Comparison of ENCODE assay signal across 8 cellular contexts in genomic region chrX:154478728-154479622, GRCh38. TPM values are rescaled to one million over a fixed set of nuclear protein-coding genes. Genes with fewer than 3 reads are reported as not detected.
A peak's percentile ranks its signal among the peaks of the same experiment; 100 is the strongest.
DNase-seq lines count a peak whose midpoint lies in the region; ATAC-seq and TF ChIP-seq lines count a peak whose summit lies in the region.

LAGE3 (minus strand) TSS chrX:154479281; CDS start chrX:154478915, 366 bp downstream.

- peak; percentile 53 for DNase-seq in BJ (ENCODE audit: low read depth)
- DNase-seq in NCI-H526 (lab: John Stamatoyannopoulos, UW), result peak; percentile 89 to 98
- DNase-seq in activated CD4-positive, alpha-beta T cell treated with anti-CD3 and anti-CD28 coated beads, Interleukin-2, amount 50 U/mL, for 24 hours (ENCODE audit: low read depth in 1 of 2, low spot score in 1 of 2), result peak; percentile 87 to 88
- DNase-seq in right lobe of liver, result peak; percentile 94 to 95 (median 94)
- peak; percentile 92 for DNase-seq in stimulated activated CD4-positive, alpha-beta T cell treated with anti-CD3 and anti-CD28 coated beads, Interleukin-4, amount 100 ng/mL, for 24 hours

- TF ChIP-seq POLR2A in right lobe of liver (IDR thresholded peaks at IDR 0.05), result peak; percentile 56

- TF ChIP-seq CTCF in BJ (IDR thresholded peaks at IDR 0.05; ENCODE audit: insufficient read depth, low read depth, low read length) (no peak), right lobe of liver (IDR thresholded peaks at IDR 0.05) (no peak)

- H3K27me3 ChIP-seq in BJ (ENCODE audit: control insufficient read depth, insufficient read depth, low read length) (no peaks in the 10 kb centered on the region), right lobe of liver (no peaks in the 10 kb centered on the region)

- peak; percentile 85 for ATAC-seq in GM19324 (IDR thresholded peaks at IDR 0.05; ENCODE audit: low FRiP score, unreplicated experiment)
- ATAC-seq in HG03460 (IDR thresholded peaks at IDR 0.05; ENCODE audit: unreplicated experiment), result peak; percentile 87
- ATAC-seq in right lobe of liver, result peak; percentile 95 to 98 (median 96)

- no peaks in the 10 kb centered on the region for H3K27me3 Mint-ChIP-seq in dendritic cell treated with granulocyte-macrophage colony-stimulating factor and Interleukin-4, amounts not matched to agents 40 ng/mL and 50 ng/mL, for 4 days

- H3K9me3 Mint-ChIP-seq in dendritic cell treated with granulocyte-macrophage colony-stimulating factor and Interleukin-4, amounts not matched to agents 40 ng/mL and 50 ng/mL, for 4 days, result no peaks in the 10 kb centered on the region

- POLR2A ChIA-PET in BJ (lab: Charles Lee), result no interaction called here

- H3K4me3 ChIP-seq in BJ (ENCODE audit: low read depth, low read length) (peak within 1 kb of the TSS; percentile 43), right lobe of liver (peak within 1 kb of the TSS; percentile 36 to 51 (median 37))

- H3K4me3 Mint-ChIP-seq in dendritic cell treated with granulocyte-macrophage colony-stimulating factor and Interleukin-4, amounts not matched to agents 40 ng/mL and 50 ng/mL, for 4 days, result peak within 1 kb of the TSS; percentile 78

- peaks cover 28% of the 10 kb centered on the region for H3K36me3 Mint-ChIP-seq in dendritic cell treated with granulocyte-macrophage colony-stimulating factor and Interleukin-4, amounts not matched to agents 40 ng/mL and 50 ng/mL, for 4 days (ENCODE audit: low read depth)

- H3K27ac Mint-ChIP-seq in dendritic cell treated with granulocyte-macrophage colony-stimulating factor and Interleukin-4, amounts not matched to agents 40 ng/mL and 50 ng/mL, for 4 days, result peak within 1 kb of the TSS; percentile 89

- H3K36me3 ChIP-seq in BJ (ENCODE audit: control insufficient read depth, insufficient read depth, low read length), result peaks cover 2% of the 10 kb centered on the region; the same call in 1 of the 2 replicates
- H3K36me3 ChIP-seq in right lobe of liver, result no peaks in the 10 kb centered on the region

- CTCF ChIA-PET in BJ (lab: Yijun Ruan, JAX), result no interaction called here

- WGBS in right lobe of liver (ENCODE audit: insufficient coverage, low coverage, low lambda C conversion rate, missing lambda C conversion rate), result 39% methylated on average over 29 of the region's 85 CpGs

- H3K9me3 ChIP-seq in right lobe of liver, result no peaks in the 10 kb centered on the region

- intact Hi-C loops in dendritic cell treated with granulocyte-macrophage colony-stimulating factor and Interleukin-4, amounts not matched to agents 40 ng/mL and 50 ng/mL, for 4 days (cut with micrococcal nuclease), result no loop called here
- intact Hi-C loops in right lobe of liver (cut with DNase I), result no loop called here

- H3K4me1 Mint-ChIP-seq in dendritic cell treated with granulocyte-macrophage colony-stimulating factor and Interleukin-4, amounts not matched to agents 40 ng/mL and 50 ng/mL, for 4 days (ENCODE audit: low read depth), result peaks cover 19% of the 10 kb centered on the region

- H3K27ac ChIP-seq in right lobe of liver, result peak within 1 kb of the TSS; percentile 57 to 73 (median 72)

- no peaks in the 10 kb centered on the region for H3K4me1 ChIP-seq in right lobe of liver

RNA-seq across cellular contexts. Expression of gene LAGE3, which starts in this region (rescaled TPM):
- 14.4 and 17.8 TPM in 2 replicates for polyA plus RNA-seq in BJ (2011; rRNA removed)
- polyA minus RNA-seq in BJ (2011; rRNA and poly(A)+ RNA removed), result 3.4 and 5.6 TPM in 2 replicates
- total RNA-seq in right lobe of liver, result 10 to 100 TPM in 4 of 6 experiments, 1 to 10 TPM in 2; 8.4 to 24.9 (median 10.8) TPM

Comparison
In these comparisons a context has a peak if more than half of its experiments do, and no peak if none do; other contexts are left out.
1. Peak in every context shown above with its lines: DNase-seq, ATAC-seq, H3K4me3 ChIP-seq and H3K27ac ChIP-seq.